ENCODE assay signal across 8 cellular contexts in the genomic region with DNA sequence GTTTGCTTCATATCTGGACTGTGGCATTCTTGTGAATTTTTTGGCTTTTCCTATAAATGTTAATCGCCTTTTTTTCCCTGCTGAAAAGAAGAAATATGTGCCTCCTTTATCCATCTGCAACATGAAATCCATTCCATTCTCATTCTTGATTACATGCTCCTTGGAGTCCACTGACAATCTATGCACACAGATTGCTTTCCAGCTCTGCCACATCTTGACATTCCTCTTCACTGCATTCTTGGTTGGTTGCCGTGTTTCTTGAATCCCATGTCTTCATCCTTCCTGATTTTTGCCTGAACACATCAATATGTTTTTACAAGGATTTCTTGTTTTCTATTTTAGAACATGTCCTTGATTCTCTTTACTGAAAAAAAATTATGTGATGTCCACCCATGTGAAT.
"Had no signal": no experiment of that assay in that cellular context is flagged by ENCODE, and none has a peak within 500 bp of the region (broad histone marks: within the 10 kb centered on the region; RNA-seq: fewer than 3 reads in every experiment).

No MANE protein-coding gene starts in this region.

- H3K79me2 ChIP-seq: hepatocyte, parathyroid adenoma had no signal

- H3K36me3 ChIP-seq: breast epithelium, vagina had no signal

- H3K4me3 ChIP-seq: breast epithelium, hepatocyte, vagina had no signal

- DNase-seq: activated CD4-positive, alpha-beta T cell treated with anti-CD3 and anti-CD28 coated beads, Interleukin-2, amount 50 U/mL, for 1 hour; activated naive CD4-positive, alpha-beta T cell treated with anti-CD3 and anti-CD28 coated beads, Interleukin-2, amount 50 U/mL, for 16 hours; amniotic stem cell; kidney glomerular epithelial cell had no signal

- H3K9ac ChIP-seq: parathyroid adenoma had no signal

- H3K4me1 ChIP-seq: breast epithelium, parathyroid adenoma, vagina had no signal

- H3K27me3 ChIP-seq: breast epithelium, hepatocyte, vagina had no signal

- H3K9me3 ChIP-seq: breast epithelium, vagina had no signal

- H2AFZ ChIP-seq: hepatocyte, parathyroid adenoma had no signal

- H3K27ac ChIP-seq: breast epithelium, parathyroid adenoma, vagina had no signal
